Comparison of ENCODE assay signal across 1 cellular context in the genomic region with DNA sequence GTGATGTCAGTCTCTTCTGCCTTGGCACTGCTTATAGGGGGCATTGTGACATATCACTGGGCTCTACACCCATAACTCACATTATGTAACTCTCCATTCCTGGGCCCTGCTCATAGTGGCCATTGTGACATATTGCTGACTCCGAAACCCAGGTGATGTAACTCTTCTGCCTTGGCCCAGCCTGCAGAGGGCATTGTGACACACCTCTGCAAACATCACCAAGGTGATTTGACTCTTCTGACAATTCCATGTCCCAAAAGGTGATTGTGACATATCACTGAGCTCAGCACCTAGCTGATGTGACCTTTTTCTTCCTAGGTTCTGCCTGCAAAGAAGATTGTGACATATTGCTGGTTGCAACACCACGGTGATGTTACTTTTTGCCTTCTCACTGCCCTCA.
TF ChIP-seq lines count a peak whose summit lies in the region.

No MANE protein-coding gene starts in this region.

TF ChIP-seq in GM23338, 12 proteins besides CTCF, POLR2A, EP300 and RAD21:
- TF ChIP-seq, protein P1, sequence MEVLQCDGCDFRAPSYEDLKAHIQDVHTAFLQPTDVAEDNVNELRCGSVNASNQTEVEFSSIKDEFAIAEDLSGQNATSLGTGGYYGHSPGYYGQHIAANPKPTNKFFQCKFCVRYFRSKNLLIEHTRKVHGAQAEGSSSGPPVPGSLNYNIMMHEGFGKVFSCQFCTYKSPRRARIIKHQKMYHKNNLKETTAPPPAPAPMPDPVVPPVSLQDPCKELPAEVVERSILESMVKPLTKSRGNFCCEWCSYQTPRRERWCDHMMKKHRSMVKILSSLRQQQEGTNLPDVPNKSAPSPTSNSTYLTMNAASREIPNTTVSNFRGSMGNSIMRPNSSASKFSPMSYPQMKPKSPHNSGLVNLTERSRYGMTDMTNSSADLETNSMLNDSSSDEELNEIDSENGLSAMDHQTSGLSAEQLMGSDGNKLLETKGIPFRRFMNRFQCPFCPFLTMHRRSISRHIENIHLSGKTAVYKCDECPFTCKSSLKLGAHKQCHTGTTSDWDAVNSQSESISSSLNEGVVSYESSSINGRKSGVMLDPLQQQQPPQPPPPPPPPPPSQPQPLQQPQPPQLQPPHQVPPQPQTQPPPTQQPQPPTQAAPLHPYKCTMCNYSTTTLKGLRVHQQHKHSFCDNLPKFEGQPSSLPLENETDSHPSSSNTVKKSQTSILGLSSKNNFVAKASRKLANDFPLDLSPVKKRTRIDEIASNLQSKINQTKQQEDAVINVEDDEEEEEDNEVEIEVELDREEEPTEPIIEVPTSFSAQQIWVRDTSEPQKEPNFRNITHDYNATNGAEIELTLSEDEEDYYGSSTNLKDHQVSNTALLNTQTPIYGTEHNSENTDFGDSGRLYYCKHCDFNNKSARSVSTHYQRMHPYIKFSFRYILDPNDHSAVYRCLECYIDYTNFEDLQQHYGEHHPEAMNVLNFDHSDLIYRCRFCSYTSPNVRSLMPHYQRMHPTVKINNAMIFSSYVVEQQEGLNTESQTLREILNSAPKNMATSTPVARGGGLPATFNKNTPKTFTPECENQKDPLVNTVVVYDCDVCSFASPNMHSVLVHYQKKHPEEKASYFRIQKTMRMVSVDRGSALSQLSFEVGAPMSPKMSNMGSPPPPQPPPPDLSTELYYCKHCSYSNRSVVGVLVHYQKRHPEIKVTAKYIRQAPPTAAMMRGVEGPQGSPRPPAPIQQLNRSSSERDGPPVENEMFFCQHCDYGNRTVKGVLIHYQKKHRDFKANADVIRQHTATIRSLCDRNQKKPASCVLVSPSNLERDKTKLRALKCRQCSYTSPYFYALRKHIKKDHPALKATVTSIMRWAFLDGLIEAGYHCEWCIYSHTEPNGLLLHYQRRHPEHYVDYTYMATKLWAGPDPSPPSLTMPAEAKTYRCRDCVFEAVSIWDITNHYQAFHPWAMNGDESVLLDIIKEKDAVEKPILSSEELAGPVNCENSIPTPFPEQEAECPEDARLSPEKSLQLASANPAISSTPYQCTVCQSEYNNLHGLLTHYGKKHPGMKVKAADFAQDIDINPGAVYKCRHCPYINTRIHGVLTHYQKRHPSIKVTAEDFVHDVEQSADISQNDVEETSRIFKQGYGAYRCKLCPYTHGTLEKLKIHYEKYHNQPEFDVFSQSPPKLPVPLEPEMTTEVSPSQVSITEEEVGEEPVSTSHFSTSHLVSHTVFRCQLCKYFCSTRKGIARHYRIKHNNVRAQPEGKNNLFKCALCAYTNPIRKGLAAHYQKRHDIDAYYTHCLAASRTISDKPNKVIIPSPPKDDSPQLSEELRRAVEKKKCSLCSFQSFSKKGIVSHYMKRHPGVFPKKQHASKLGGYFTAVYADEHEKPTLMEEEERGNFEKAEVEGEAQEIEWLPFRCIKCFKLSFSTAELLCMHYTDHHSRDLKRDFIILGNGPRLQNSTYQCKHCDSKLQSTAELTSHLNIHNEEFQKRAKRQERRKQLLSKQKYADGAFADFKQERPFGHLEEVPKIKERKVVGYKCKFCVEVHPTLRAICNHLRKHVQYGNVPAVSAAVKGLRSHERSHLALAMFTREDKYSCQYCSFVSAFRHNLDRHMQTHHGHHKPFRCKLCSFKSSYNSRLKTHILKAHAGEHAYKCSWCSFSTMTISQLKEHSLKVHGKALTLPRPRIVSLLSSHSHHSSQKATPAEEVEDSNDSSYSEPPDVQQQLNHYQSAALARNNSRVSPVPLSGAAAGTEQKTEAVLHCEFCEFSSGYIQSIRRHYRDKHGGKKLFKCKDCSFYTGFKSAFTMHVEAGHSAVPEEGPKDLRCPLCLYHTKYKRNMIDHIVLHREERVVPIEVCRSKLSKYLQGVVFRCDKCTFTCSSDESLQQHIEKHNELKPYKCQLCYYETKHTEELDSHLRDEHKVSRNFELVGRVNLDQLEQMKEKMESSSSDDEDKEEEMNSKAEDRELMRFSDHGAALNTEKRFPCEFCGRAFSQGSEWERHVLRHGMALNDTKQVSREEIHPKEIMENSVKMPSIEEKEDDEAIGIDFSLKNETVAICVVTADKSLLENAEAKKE (CRISPR knock-in tag; IDR thresholded peaks at IDR 0.05) = no peak
- TF ChIP-seq STAT1 (IDR thresholded peaks at IDR 0.05; ENCODE audit: unreplicated experiment) (no peak), EZH2phosphoT487 (IDR thresholded peaks at IDR 0.05; ENCODE audit: unreplicated experiment) (no peak), EZH2 (IDR thresholded peaks at IDR 0.05; ENCODE audit: low read depth, unreplicated experiment) (no peak), POLR2AphosphoS5 (IDR thresholded peaks at IDR 0.05; ENCODE audit: low read depth) (no peak), NANOG (IDR thresholded peaks at IDR 0.05; ENCODE audit: borderline replicate concordance) (no peak), CREB1 (CRISPR knock-in tag; IDR thresholded peaks at IDR 0.05; ENCODE audit: low read depth) (no peak), ZNF114 (CRISPR knock-in tag; IDR thresholded peaks at IDR 0.05) (no peak), JUNB (IDR thresholded peaks at IDR 0.05; ENCODE audit: unreplicated experiment) (no peak), ZNF331 (CRISPR knock-in tag; IDR thresholded peaks at IDR 0.05; ENCODE audit: low read depth) (no peak)
- TF ChIP-seq, protein P2, sequence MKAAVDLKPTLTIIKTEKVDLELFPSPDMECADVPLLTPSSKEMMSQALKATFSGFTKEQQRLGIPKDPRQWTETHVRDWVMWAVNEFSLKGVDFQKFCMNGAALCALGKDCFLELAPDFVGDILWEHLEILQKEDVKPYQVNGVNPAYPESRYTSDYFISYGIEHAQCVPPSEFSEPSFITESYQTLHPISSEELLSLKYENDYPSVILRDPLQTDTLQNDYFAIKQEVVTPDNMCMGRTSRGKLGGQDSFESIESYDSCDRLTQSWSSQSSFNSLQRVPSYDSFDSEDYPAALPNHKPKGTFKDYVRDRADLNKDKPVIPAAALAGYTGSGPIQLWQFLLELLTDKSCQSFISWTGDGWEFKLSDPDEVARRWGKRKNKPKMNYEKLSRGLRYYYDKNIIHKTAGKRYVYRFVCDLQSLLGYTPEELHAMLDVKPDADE (IDR thresholded peaks at IDR 0.05) = no peak
- TF ChIP-seq, protein P3, sequence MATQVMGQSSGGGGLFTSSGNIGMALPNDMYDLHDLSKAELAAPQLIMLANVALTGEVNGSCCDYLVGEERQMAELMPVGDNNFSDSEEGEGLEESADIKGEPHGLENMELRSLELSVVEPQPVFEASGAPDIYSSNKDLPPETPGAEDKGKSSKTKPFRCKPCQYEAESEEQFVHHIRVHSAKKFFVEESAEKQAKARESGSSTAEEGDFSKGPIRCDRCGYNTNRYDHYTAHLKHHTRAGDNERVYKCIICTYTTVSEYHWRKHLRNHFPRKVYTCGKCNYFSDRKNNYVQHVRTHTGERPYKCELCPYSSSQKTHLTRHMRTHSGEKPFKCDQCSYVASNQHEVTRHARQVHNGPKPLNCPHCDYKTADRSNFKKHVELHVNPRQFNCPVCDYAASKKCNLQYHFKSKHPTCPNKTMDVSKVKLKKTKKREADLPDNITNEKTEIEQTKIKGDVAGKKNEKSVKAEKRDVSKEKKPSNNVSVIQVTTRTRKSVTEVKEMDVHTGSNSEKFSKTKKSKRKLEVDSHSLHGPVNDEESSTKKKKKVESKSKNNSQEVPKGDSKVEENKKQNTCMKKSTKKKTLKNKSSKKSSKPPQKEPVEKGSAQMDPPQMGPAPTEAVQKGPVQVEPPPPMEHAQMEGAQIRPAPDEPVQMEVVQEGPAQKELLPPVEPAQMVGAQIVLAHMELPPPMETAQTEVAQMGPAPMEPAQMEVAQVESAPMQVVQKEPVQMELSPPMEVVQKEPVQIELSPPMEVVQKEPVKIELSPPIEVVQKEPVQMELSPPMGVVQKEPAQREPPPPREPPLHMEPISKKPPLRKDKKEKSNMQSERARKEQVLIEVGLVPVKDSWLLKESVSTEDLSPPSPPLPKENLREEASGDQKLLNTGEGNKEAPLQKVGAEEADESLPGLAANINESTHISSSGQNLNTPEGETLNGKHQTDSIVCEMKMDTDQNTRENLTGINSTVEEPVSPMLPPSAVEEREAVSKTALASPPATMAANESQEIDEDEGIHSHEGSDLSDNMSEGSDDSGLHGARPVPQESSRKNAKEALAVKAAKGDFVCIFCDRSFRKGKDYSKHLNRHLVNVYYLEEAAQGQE (IDR thresholded peaks at IDR 0.05; ENCODE audit: unreplicated experiment) = no peak
TF ChIP-seq in GM23338: peak in this region for 0.
